2 cellular contexts compared by ENCODE assay signal in genomic region chr10:53491774-53492173, GRCh38.
TF ChIP-seq lines count a peak whose summit lies in the region.

No MANE protein-coding gene starts in this region.

TF ChIP-seq in GM23338, 12 proteins besides CTCF, POLR2A, EP300 and RAD21 (continued from another document):
- TF ChIP-seq ZNF462 (CRISPR knock-in tag; IDR thresholded peaks at IDR 0.05) (no peak), STAT1 (IDR thresholded peaks at IDR 0.05; ENCODE audit: unreplicated experiment) (no peak), ZNF114 (CRISPR knock-in tag; IDR thresholded peaks at IDR 0.05) (no peak), EZH2 (IDR thresholded peaks at IDR 0.05; ENCODE audit: low read depth, unreplicated experiment) (no peak), NANOG (IDR thresholded peaks at IDR 0.05; ENCODE audit: borderline replicate concordance) (no peak), REST (IDR thresholded peaks at IDR 0.05; ENCODE audit: unreplicated experiment) (no peak), EZH2phosphoT487 (IDR thresholded peaks at IDR 0.05; ENCODE audit: unreplicated experiment) (no peak), ZNF331 (CRISPR knock-in tag; IDR thresholded peaks at IDR 0.05; ENCODE audit: low read depth) (no peak), ETS1 (IDR thresholded peaks at IDR 0.05) (no peak)

TF ChIP-seq in H1, 55 proteins besides CTCF, POLR2A, EP300 and RAD21 (continued from another document):
- no peak for TF ChIP-seq SIN3A (conservative IDR thresholded peaks at IDR 0.05 in 1 of 2, IDR thresholded peaks at IDR 0.05 in 1 of 2; ENCODE audit: low read depth in 1 of 2, low read length in 2 of 2)
- TF ChIP-seq SP4 (IDR thresholded peaks at IDR 0.05; ENCODE audit: low read length): no peak
- no peak for TF ChIP-seq GTF2F1 (IDR thresholded peaks at IDR 0.05; ENCODE audit: borderline replicate concordance, low read depth, low read length)
- no peak for TF ChIP-seq NANOG (IDR thresholded peaks at IDR 0.05; ENCODE audit: insufficient read depth, low read depth, low read length, poor library complexity, severe bottlenecking)
- no peak for TF ChIP-seq TBP (IDR thresholded peaks at IDR 0.05; ENCODE audit: low read depth, low read length)
- no peak for TF ChIP-seq POU5F1 (IDR thresholded peaks at IDR 0.05; ENCODE audit: low read depth, low read length)
- TF ChIP-seq NRF1 (IDR thresholded peaks at IDR 0.05; ENCODE audit: low read depth, low read length): no peak
- no peak for TF ChIP-seq CBX5 (IDR thresholded peaks at IDR 0.05; ENCODE audit: low read depth, low read length)
- no peak for TF ChIP-seq E2F6 (IDR thresholded peaks at IDR 0.05)
- TF ChIP-seq TAF7 (optimal IDR thresholded peaks at IDR 0.05; ENCODE audit: borderline replicate concordance, low read depth, low read length): no peak
- TF ChIP-seq TEAD4 (IDR thresholded peaks at IDR 0.05; ENCODE audit: low read depth, low read length): no peak
- no peak for TF ChIP-seq HDAC6 (IDR thresholded peaks at IDR 0.05; ENCODE audit: low read depth, low read length)
